In the genomic region with DNA sequence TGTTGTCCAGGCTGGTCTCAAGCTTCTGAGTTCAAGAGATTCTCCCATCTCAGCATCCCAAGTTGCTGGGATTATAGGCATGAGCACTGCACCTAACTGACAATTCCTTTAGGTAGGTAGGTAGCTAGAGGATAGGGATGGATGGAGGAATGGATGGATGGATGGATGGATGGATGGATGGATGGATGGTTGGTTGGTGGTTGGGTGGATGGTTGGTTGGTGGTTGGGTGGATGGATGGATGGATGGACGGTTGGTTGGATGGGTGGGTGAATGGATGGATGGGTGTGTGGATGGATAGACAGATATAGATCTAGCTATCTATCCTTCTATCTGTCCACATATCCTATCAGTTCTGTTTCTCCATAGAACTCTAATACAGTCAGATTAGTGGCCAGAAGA, we compare ENCODE assay signal across 23 cellular contexts. TPM values are rescaled to one million over a fixed set of nuclear protein-coding genes. Genes with fewer than 3 reads are reported as not detected.
DNase-seq lines count a peak whose midpoint lies in the region; ATAC-seq, FAIRE-seq and TF ChIP-seq lines count a peak whose summit lies in the region.
"Had no signal": no experiment of that assay in that cellular context is flagged by ENCODE, and none has a peak within 500 bp of the region (broad histone marks: within the 10 kb centered on the region; RNA-seq: fewer than 3 reads in every experiment).

No MANE protein-coding gene starts in this region.

- no TSS peak for BruUV-seq in MCF 10A (replicated peaks; lab: Mats Ljungman, UMichigan)

- intact Hi-C loops in MCF 10A (cut with micrococcal nuclease) (no loop called here), breast epithelium (cut with DNase I; ENCODE audit: low total_unique reads) (no loop called here)

- H3K27me3 Mint-ChIP-seq in MCF 10A (ENCODE audit: insufficient read depth, unreplicated experiment), result no peaks in the 10 kb centered on the region

- peak overlapping the region; percentile 91 for H3K27ac Mint-ChIP-seq in MCF 10A (ENCODE audit: low read depth, unreplicated experiment)
- H3K27ac Mint-ChIP-seq: CD4-positive, alpha-beta T cell had no signal

- H2BK15ac ChIP-seq in neuronal stem cell (ENCODE audit: low read length), result no peak overlapping the region

- no peaks in the 10 kb centered on the region for H3K27me3 ChIP-seq in breast epithelium
- peaks cover 0 to 11% (median 0%) of the 10 kb centered on the region in 3 experiments for H3K27me3 ChIP-seq in neuronal stem cell (ENCODE audit: control insufficient read depth in 3 of 3, insufficient read depth in 3 of 3, low read depth in 1 of 3, low read length in 3 of 3)
- H3K27me3 ChIP-seq: BLaER1, SJSA1 had no signal

- TF ChIP-seq POLR2A in breast epithelium (IDR thresholded peaks at IDR 0.05), result no peak
- TF ChIP-seq POLR2A in H54 (IDR thresholded peaks at IDR 0.05; ENCODE audit: low read depth, low read length), result no peak
- no peak for TF ChIP-seq POLR2A in GM12891 (IDR thresholded peaks at IDR 0.05; ENCODE audit: low read depth, low read length)

- H3K36me3 ChIP-seq in breast epithelium (no peaks in the 10 kb centered on the region), neuronal stem cell (replicated peaks in 1 of 2; ENCODE audit: control insufficient read depth in 2 of 2, insufficient read depth in 2 of 2, low read length in 2 of 2) (no peaks in the 10 kb centered on the region)
- H3K36me3 ChIP-seq: BLaER1, SJSA1 had no signal

- no peak overlapping the region for H3K4ac ChIP-seq in neuronal stem cell (ENCODE audit: low read length)

- 100% methylated on average over 1 of the region's 1 CpG; no CpG with 5 or more reads in 1 of the 2 donors for WGBS in neuronal stem cell (ENCODE audit: extremely low coverage in 2 of 2, insufficient read length in 2 of 2, insufficient replicate concordance in 1 of 2), 2 donors

- ATAC-seq in GM21367 (IDR thresholded peaks at IDR 0.05; ENCODE audit: unreplicated experiment), result no peak
- ATAC-seq: Panc1 had no signal

- CTCF ChIA-PET in MCF 10A (lab: Yijun Ruan, JAX), result interaction anchor here (0.5 to 0.9 kb wide), 3 partner anchors 118 to 196 kb away, joined by 3 to 4 read pairs (median 3); no protein-coding TSS in a partner anchor

- no peak for TF ChIP-seq CTCF in MCF 10A (IDR thresholded peaks at IDR 0.05; ENCODE audit: unreplicated experiment)
- TF ChIP-seq CTCF in breast epithelium (IDR thresholded peaks at IDR 0.05), result no peak

- H4K8ac ChIP-seq in neuronal stem cell (ENCODE audit: low read depth, low read length), result no peak overlapping the region

- H2BK5ac ChIP-seq in neuronal stem cell (ENCODE audit: low read length), result no peak overlapping the region

- H3K9me3 ChIP-seq in breast epithelium (no peaks in the 10 kb centered on the region), neuronal stem cell (replicated peaks in 1 of 2; ENCODE audit: control insufficient read depth in 2 of 2, insufficient read depth in 1 of 2, low read depth in 1 of 2, low read length in 2 of 2) (peaks cover 3 to 6% of the 10 kb centered on the region in 2 donors)
- H3K9me3 ChIP-seq: SJSA1 had no signal

- FAIRE-seq in H54 (lab: Jason Lieb, UNC) (no peak), GM12891 (lab: Jason Lieb, UNC) (no peak)
- FAIRE-seq: G401.6, GM19239 had no signal

- H3K9me3 Mint-ChIP-seq in MCF 10A (ENCODE audit: unreplicated experiment), result peaks cover 7% of the 10 kb centered on the region
- H3K9me3 Mint-ChIP-seq: CD4-positive, alpha-beta T cell had no signal

- no peak overlapping the region for H3K4me2 ChIP-seq in neuronal stem cell (ENCODE audit: insufficient read depth, low read length, poor library complexity, severe bottlenecking)
- H3K4me2 ChIP-seq: BLaER1 had no signal

- H3K18ac ChIP-seq in neuronal stem cell (ENCODE audit: low read length), result no peak overlapping the region

- H2AFZ ChIP-seq in neuronal stem cell (ENCODE audit: low read length), result no peak overlapping the region

- H2BK12ac ChIP-seq in neuronal stem cell (ENCODE audit: low read length), result no peak overlapping the region

- no peaks in the 10 kb centered on the region for H3K79me1 ChIP-seq in neuronal stem cell (ENCODE audit: low read depth, low read length)

- H3K4me3 ChIP-seq in breast epithelium (no peak overlapping the region), neuronal stem cell (ENCODE audit: low read length in 2 of 2) (no peak overlapping the region)
- H3K4me3 ChIP-seq: BLaER1, SJSA1 had no signal

- peaks cover 30% of the 10 kb centered on the region for H3K4me1 Mint-ChIP-seq in MCF 10A (ENCODE audit: insufficient read depth, unreplicated experiment)

- H3K36me3 Mint-ChIP-seq in MCF 10A (ENCODE audit: insufficient read depth, unreplicated experiment), result peaks cover 7% of the 10 kb centered on the region

- H3K4me1 ChIP-seq in breast epithelium (no peaks in the 10 kb centered on the region), neuronal stem cell (ENCODE audit: control insufficient read depth in 2 of 2, insufficient read depth in 1 of 2, low read depth in 1 of 2, low read length in 2 of 2) (peaks cover 4 to 7% of the 10 kb centered on the region in 2 donors)

- H3K27ac ChIP-seq in breast epithelium, result peak overlapping the region in 1 of 2 donors; percentile 74
- peak overlapping the region; percentile 92 for H3K27ac ChIP-seq in epithelial cell of prostate
- H3K27ac ChIP-seq in neuronal stem cell (replicated peaks; ENCODE audit: low read length), result no peak overlapping the region
- H3K27ac ChIP-seq: BLaER1, HL-60, SJSA1 had no signal

- DNase-seq in MCF 10A (ENCODE audit: unreplicated experiment) (no peak), breast epithelium (ENCODE audit: low spot score in 2 of 2) (no peak), epithelial cell of prostate (ENCODE audit: low read depth, low spot score) (no peak), neuronal stem cell (ENCODE audit: low spot score) (no peak), islet precursor cell (no peak), H54 (ENCODE audit: insufficient read length, low spot score) (no peak), GM12891 (ENCODE audit: insufficient read length, low spot score) (no peak)
- DNase-seq: ACHN; CD4-positive, alpha-beta T cell; DMS153; KG1; NCI-H1105; NCI-H146; NCI-H2029; NCI-H2227 treated with DMSO at 0.1 percent for 48 hours; NCI-H510A had no signal

- H2AK5ac ChIP-seq in neuronal stem cell (ENCODE audit: low read depth, low read length), result no peak overlapping the region

- H3K9ac ChIP-seq in neuronal stem cell (ENCODE audit: low read depth, low read length, poor library complexity), result no peak overlapping the region
- H3K9ac ChIP-seq: BLaER1 had no signal

- no peak overlapping the region for H4K91ac ChIP-seq in neuronal stem cell (ENCODE audit: low read depth, low read length, poor library complexity)

- H3K4me3 Mint-ChIP-seq in MCF 10A (ENCODE audit: unreplicated experiment), result peak overlapping the region; percentile 57
- H3K4me3 Mint-ChIP-seq: CD4-positive, alpha-beta T cell had no signal

- no peak overlapping the region for H3K14ac ChIP-seq in neuronal stem cell (ENCODE audit: low read length)

- peak overlapping the region; percentile 2 for H3K23ac ChIP-seq in neuronal stem cell (ENCODE audit: low read depth, low read length, poor library complexity)

- POLR2A ChIA-PET in MCF 10A (lab: Yijun Ruan, JAX), result interaction anchor here (0.6 to 3.3 kb wide), 9 partner anchors 21 to 418 kb away, joined by 3 to 19 read pairs (median 6); a partner anchor contains a TSS

- H2BK120ac ChIP-seq in neuronal stem cell (ENCODE audit: low read depth, low read length), result no peak overlapping the region

TF ChIP-seq in GM12891, 5 proteins besides CTCF, POLR2A, EP300 and RAD21:
- TF ChIP-seq POLR2AphosphoS5 (IDR thresholded peaks at IDR 0.05; ENCODE audit: low read depth, low read length) (no peak), PAX5 (IDR thresholded peaks at IDR 0.05; ENCODE audit: insufficient read depth, low read length, severe bottlenecking) (no peak), SPI1 (IDR thresholded peaks at IDR 0.05; ENCODE audit: low read depth, low read length) (no peak), TAF1 (IDR thresholded peaks at IDR 0.05; ENCODE audit: low read depth, low read length) (no peak), POU2F2 (IDR thresholded peaks at IDR 0.05; ENCODE audit: low read depth, low read length) (no peak)

RNA-seq across cellular contexts. Expression of a gene that starts 19.3 kb away (rescaled TPM):
- total RNA-seq in MCF 10A (2022), result 13.1 and 14.2 TPM in 2 replicates
- 10 to 100 TPM; 10.9 to 14.4 (median 12.0) TPM for total RNA-seq in breast epithelium
- 3.3 TPM for polyA plus RNA-seq in neuronal stem cell (2013, experiment 1 of 2)
- 3.1 TPM for polyA plus RNA-seq in neuronal stem cell (2013, experiment 2 of 2)
- polyA plus RNA-seq in GM12891 (2012; ENCODE audit: low read depth, missing spikeins), result 0.15 TPM
